ENCODE assay signal across 9 cellular contexts in genomic region chr20:31604567-31605030, GRCh38. TPM values are rescaled to one million over a fixed set of nuclear protein-coding genes. Genes with fewer than 3 reads are reported as not detected.
DNase-seq lines count a peak whose midpoint lies in the region; ATAC-seq and TF ChIP-seq lines count a peak whose summit lies in the region.
"Had no signal": no experiment of that assay in that cellular context is flagged by ENCODE, and none has a peak within 500 bp of the region (broad histone marks: within the 10 kb centered on the region; RNA-seq: fewer than 3 reads in every experiment).

No MANE protein-coding gene starts in this region.

- peaks cover 21 to 30% of the 10 kb centered on the region in 2 donors for H3K4me1 Mint-ChIP-seq in natural killer cell treated with Interleukin-12 subunit alpha and Interleukin-12 subunit beta and Interleukin-15 and Interleukin-18, amount 100 ng/mL, for 72 hours (ENCODE audit: low read depth in 2 of 2)

- H3K4me1 ChIP-seq in BLaER1 treated with 17β-estradiol and CSF1 and Interleukin-3, amounts not matched to agents 10 nM and 100 nM, result peaks cover 24 to 80% (median 45%) of the 10 kb centered on the region in 10 experiments

- peak overlapping the region in 1 of 2 donors; percentile 49 for H3K27ac Mint-ChIP-seq in natural killer cell treated with Interleukin-12 subunit alpha and Interleukin-12 subunit beta and Interleukin-15 and Interleukin-18, amount 100 ng/mL, for 72 hours

- no peaks in the 10 kb centered on the region for H3K36me3 Mint-ChIP-seq in natural killer cell treated with Interleukin-12 subunit alpha and Interleukin-12 subunit beta and Interleukin-15 and Interleukin-18, amount 100 ng/mL, for 72 hours

- no peaks in the 10 kb centered on the region for H3K9me3 Mint-ChIP-seq in natural killer cell treated with Interleukin-12 subunit alpha and Interleukin-12 subunit beta and Interleukin-15 and Interleukin-18, amount 100 ng/mL, for 72 hours

- peak overlapping the region; percentile 83 to 99 (median 97) for H3K4me2 ChIP-seq in BLaER1 treated with 17β-estradiol and CSF1 and Interleukin-3, amounts not matched to agents 10 nM and 100 nM

- H3K4me3 ChIP-seq in BLaER1 treated with 17β-estradiol and CSF1 and Interleukin-3, amounts not matched to agents 10 nM and 100 nM, result peak overlapping the region; percentile 61 to 88 (median 68)
- peak overlapping the region; percentile 76 for H3K4me3 ChIP-seq in LNCaP clone FGC (ENCODE audit: low read depth, low read length)
- peak overlapping the region; percentile 88 for H3K4me3 ChIP-seq in coronary artery

- no peak for ATAC-seq in natural killer cell treated with Interleukin-12 subunit alpha and Interleukin-12 subunit beta and Interleukin-15 and Interleukin-18, amount 100 ng/mL, for 72 hours
- ATAC-seq in GM21381 (IDR thresholded peaks at IDR 0.05; ENCODE audit: unreplicated experiment), result no peak

- H3K4me3 Mint-ChIP-seq in natural killer cell treated with Interleukin-12 subunit alpha and Interleukin-12 subunit beta and Interleukin-15 and Interleukin-18, amount 100 ng/mL, for 72 hours, result peak overlapping the region; percentile 84

- peak overlapping the region in 5 of 11 experiments; percentile 28 to 96 (median 72); a peak in 8 of 22 replicates for H3K27ac ChIP-seq in BLaER1 treated with 17β-estradiol and CSF1 and Interleukin-3, amounts not matched to agents 10 nM and 100 nM
- peak overlapping the region; percentile 87 to 94 for H3K27ac ChIP-seq in coronary artery

- peak overlapping the region; percentile 5 to 91 (median 61); a peak in 21 of 22 replicates for H3K9ac ChIP-seq in BLaER1 treated with 17β-estradiol and CSF1 and Interleukin-3, amounts not matched to agents 10 nM and 100 nM

- DNase-seq in LNCaP clone FGC (ENCODE audit: low read depth) (no peak), coronary artery (ENCODE audit: low spot score) (peak; percentile 79), CD1c-positive myeloid dendritic cell (ENCODE audit: extremely low spot score) (no peak), SHP77 treated with DMSO at 0.1 percent for 48 hours (lab: John Stamatoyannopoulos, UW) (no peak), GM19240 (ENCODE audit: insufficient read length, low spot score) (no peak)
- no peak for DNase-seq in natural killer cell treated with Interleukin-12 subunit alpha and Interleukin-12 subunit beta and Interleukin-15 and Interleukin-18, amount 100 ng/mL, for 72 hours (ENCODE audit: low spot score)

- peaks cover 0 to 6% (median 0%) of the 10 kb centered on the region in 11 experiments; a peak in 1 of 22 replicates for H3K9me3 ChIP-seq in BLaER1 treated with 17β-estradiol and CSF1 and Interleukin-3, amounts not matched to agents 10 nM and 100 nM (replicated peaks in 1 of 11)

- H4K20me1 ChIP-seq in BLaER1 treated with 17β-estradiol and CSF1 and Interleukin-3, amounts not matched to agents 10 nM and 100 nM, result peaks cover 0 to 36% (median 22%) of the 10 kb centered on the region in 11 experiments; a peak in 17 of 22 replicates

- peaks cover 21 to 83% (median 79%) of the 10 kb centered on the region in 11 experiments; a peak in 21 of 22 replicates for H3K27me3 ChIP-seq in BLaER1 treated with 17β-estradiol and CSF1 and Interleukin-3, amounts not matched to agents 10 nM and 100 nM

- no peak for TF ChIP-seq CTCF in LNCaP clone FGC (IDR thresholded peaks at IDR 0.05; ENCODE audit: control insufficient read depth, extremely low read depth, insufficient read depth)
- TF ChIP-seq CTCF in coronary artery (IDR thresholded peaks at IDR 0.05), result no peak

- peaks cover 19 to 29% of the 10 kb centered on the region in 2 donors for H3K27me3 Mint-ChIP-seq in natural killer cell treated with Interleukin-12 subunit alpha and Interleukin-12 subunit beta and Interleukin-15 and Interleukin-18, amount 100 ng/mL, for 72 hours

- peaks cover 0 to 12% (median 0%) of the 10 kb centered on the region in 11 experiments; a peak in 3 of 22 replicates for H3K36me3 ChIP-seq in BLaER1 treated with 17β-estradiol and CSF1 and Interleukin-3, amounts not matched to agents 10 nM and 100 nM

RNA-seq across cellular contexts. Expression of gene ID1, which starts 0.5 kb away (rescaled TPM):
- 1 to 10 TPM in 1 of 2 donors, under 1 TPM in 1; 0.52 to 1.4 TPM for total RNA-seq in natural killer cell treated with Interleukin-12 subunit alpha and Interleukin-12 subunit beta and Interleukin-15 and Interleukin-18, amount 100 ng/mL, for 72 hours

RNA-seq across cellular contexts. Expression of gene COX4I2, which starts 33.1 kb away (rescaled TPM):
- total RNA-seq in natural killer cell treated with Interleukin-12 subunit alpha and Interleukin-12 subunit beta and Interleukin-15 and Interleukin-18, amount 100 ng/mL, for 72 hours, result not detected
- total RNA-seq: lung microvascular endothelial cell had no signal
